In genomic region chr2:9884436-9884835, GRCh38 we compare ENCODE assay signal across 1 cellular context.
TF ChIP-seq lines count a peak whose summit lies in the region.

No MANE protein-coding gene starts in this region.

TF ChIP-seq in GM23338, 12 proteins besides CTCF, POLR2A, EP300 and RAD21 (continued from another document):
- TF ChIP-seq ZNF462 (CRISPR knock-in tag; IDR thresholded peaks at IDR 0.05) (no peak), EZH2 (IDR thresholded peaks at IDR 0.05; ENCODE audit: low read depth, unreplicated experiment) (no peak), REST (IDR thresholded peaks at IDR 0.05; ENCODE audit: unreplicated experiment) (no peak), ZNF331 (CRISPR knock-in tag; IDR thresholded peaks at IDR 0.05; ENCODE audit: low read depth) (no peak), STAT1 (IDR thresholded peaks at IDR 0.05; ENCODE audit: unreplicated experiment) (no peak)
